ENCODE assay signal across 23 cellular contexts in the genomic region with DNA sequence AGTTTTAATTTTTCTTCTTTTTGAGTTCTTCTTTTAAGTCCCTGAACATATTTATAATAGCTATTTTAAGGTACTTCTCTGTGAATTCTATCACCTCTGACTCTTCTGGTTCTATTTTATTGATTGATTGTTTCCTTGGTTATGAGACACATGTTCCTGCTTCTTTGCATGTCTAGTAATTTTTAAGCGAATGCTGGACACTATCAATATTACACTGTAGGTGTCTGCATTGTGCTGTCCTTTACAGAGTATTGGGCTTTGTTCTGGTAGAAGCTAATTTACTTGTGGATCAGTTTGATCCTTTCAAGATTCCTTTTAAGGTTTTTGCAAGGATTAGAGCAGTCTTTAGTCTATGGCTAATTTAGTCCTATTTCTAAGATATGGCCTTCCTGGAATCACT.
DNase-seq lines count a peak whose midpoint lies in the region; TF ChIP-seq lines count a peak whose summit lies in the region.
"Had no signal": no experiment of that assay in that cellular context is flagged by ENCODE, and none has a peak within 500 bp of the region (broad histone marks: within the 10 kb centered on the region; RNA-seq: fewer than 3 reads in every experiment).

No MANE protein-coding gene starts in this region.

- H3K27ac Mint-ChIP-seq in endodermal cell (no peak overlapping the region), glutamatergic neuron (ENCODE audit: unreplicated experiment) (peak overlapping the region; percentile 83)
- H3K27ac Mint-ChIP-seq: CD14-positive monocyte; CD4-positive, alpha-beta memory T cell; CD4-positive, CD25-positive, alpha-beta regulatory T cell; CD8-positive, alpha-beta memory T cell had no signal

- H3K4me3 ChIP-seq in endodermal cell (ENCODE audit: low read length) (peak overlapping the region; percentile 13), mesendoderm (ENCODE audit: low read length) (no peak overlapping the region)
- H3K4me3 ChIP-seq: BLaER1, GM12878 had no signal

- H3K36me3 ChIP-seq in endodermal cell (ENCODE audit: control insufficient read depth, insufficient read depth, low read length) (peaks cover 30% of the 10 kb centered on the region), mesendoderm (ENCODE audit: control insufficient read depth, insufficient read depth, low read length) (no peaks in the 10 kb centered on the region)

- H3K79me2 ChIP-seq in mesendoderm (ENCODE audit: control insufficient read depth, insufficient read depth, low read length), result no peaks in the 10 kb centered on the region

- no peak overlapping the region for H3K18ac ChIP-seq in mesendoderm (ENCODE audit: low read length)

- peaks cover 56% of the 10 kb centered on the region for H3K9me3 ChIP-seq in endodermal cell (ENCODE audit: control insufficient read depth, low read length)
- H3K9me3 ChIP-seq: BE2C had no signal

- 100% methylated on average over 1 of the region's 1 CpG for WGBS in endodermal cell (ENCODE audit: insufficient coverage in 1 of 2, insufficient read length in 1 of 2), 2 experiments
- no CpG with 5 or more reads among the region's 1 CpG for WGBS in mesendoderm (ENCODE audit: extremely low coverage, insufficient coverage, low lambda C conversion rate)

- no peak overlapping the region for H2BK5ac ChIP-seq in mesendoderm (ENCODE audit: low read length)

- H3K79me1 ChIP-seq in mesendoderm (ENCODE audit: low read length), result no peaks in the 10 kb centered on the region

- H3K9me3 Mint-ChIP-seq in endodermal cell (peaks cover 58% of the 10 kb centered on the region), glutamatergic neuron (ENCODE audit: unreplicated experiment) (peaks cover 15% of the 10 kb centered on the region)

- H4K8ac ChIP-seq in mesendoderm (ENCODE audit: low read depth, low read length), result no peak overlapping the region

- no peak overlapping the region for H2BK120ac ChIP-seq in mesendoderm (ENCODE audit: low read depth, low read length)

- DNase-seq in endodermal cell, result no peak
- no peak for DNase-seq in glutamatergic neuron
- DNase-seq in cerebellar cortex (ENCODE audit: low spot score), result no peak
- no peak for DNase-seq in mesendoderm
- no peak for DNase-seq in kidney glomerular epithelial cell (lab: John Stamatoyannopoulos, UW)
- DNase-seq: 8988T; ACHN; BE2C; C1 segment of cervical spinal cord; CD4-positive, alpha-beta memory T cell; CD4-positive, CD25-positive, alpha-beta regulatory T cell; CD8-positive, alpha-beta memory T cell; COR-L47; DMS 273 treated with DMSO at 0.1 percent for 48 hours; DMS153; DMS53; DMS79; DND-41; EL; GDM1 had no signal

- no peaks in the 10 kb centered on the region for H3K27me3 Mint-ChIP-seq in endodermal cell (ENCODE audit: insufficient read depth)
- peaks cover 4% of the 10 kb centered on the region for H3K27me3 Mint-ChIP-seq in glutamatergic neuron (ENCODE audit: unreplicated experiment)
- H3K27me3 Mint-ChIP-seq: CD4-positive, alpha-beta memory T cell; CD4-positive, CD25-positive, alpha-beta regulatory T cell had no signal

- H3K27ac ChIP-seq in endodermal cell (ENCODE audit: low read depth, low read length), result no peak overlapping the region
- H3K27ac ChIP-seq in mesendoderm (ENCODE audit: low read depth, low read length), result no peak overlapping the region
- H3K27ac ChIP-seq: BLaER1 had no signal

- no peak overlapping the region for H3K56ac ChIP-seq in mesendoderm (ENCODE audit: low read length)

- H3K4me2 ChIP-seq in mesendoderm (ENCODE audit: low read length), result no peak overlapping the region
- H3K4me2 ChIP-seq: BLaER1 had no signal

- no peak overlapping the region for H3K4ac ChIP-seq in mesendoderm (ENCODE audit: low read depth, low read length)

- TF ChIP-seq CTCF in endodermal cell (conservative IDR thresholded peaks at IDR 0.05) (no peak), glutamatergic neuron (IDR thresholded peaks at IDR 0.05; ENCODE audit: partially characterized antibody, unreplicated experiment) (no peak)

- no peak overlapping the region for H3K4me3 Mint-ChIP-seq in endodermal cell
- H3K4me3 Mint-ChIP-seq in glutamatergic neuron (ENCODE audit: unreplicated experiment), result no peak overlapping the region
- H3K4me3 Mint-ChIP-seq: CD14-positive monocyte; CD4-positive, CD25-positive, alpha-beta regulatory T cell; CD8-positive, alpha-beta memory T cell had no signal

- H4K5ac ChIP-seq in mesendoderm (ENCODE audit: low read length), result no peak overlapping the region

- H3K27me3 ChIP-seq in endodermal cell (ENCODE audit: control insufficient read depth, insufficient read depth, low read length, poor library complexity, severe bottlenecking) (no peaks in the 10 kb centered on the region), mesendoderm (ENCODE audit: insufficient read depth, low read length, poor library complexity) (no peaks in the 10 kb centered on the region)
- H3K27me3 ChIP-seq: BE2C, BLaER1 had no signal

- no peak overlapping the region for H3K9ac ChIP-seq in endodermal cell (ENCODE audit: extremely low read depth, low read length, poor library complexity, severe bottlenecking)
- H3K9ac ChIP-seq in mesendoderm (ENCODE audit: low read length), result no peak overlapping the region
- H3K9ac ChIP-seq: BLaER1 had no signal

- no peak overlapping the region for H3K23ac ChIP-seq in mesendoderm (ENCODE audit: low read length)

- H2BK15ac ChIP-seq in mesendoderm (replicated peaks; ENCODE audit: low read depth), result no peak overlapping the region

- H3K36me3 Mint-ChIP-seq in endodermal cell (ENCODE audit: low read depth) (peaks cover 66% of the 10 kb centered on the region), glutamatergic neuron (ENCODE audit: unreplicated experiment) (peaks cover 41% of the 10 kb centered on the region)

- H3K4me1 ChIP-seq in endodermal cell (ENCODE audit: control insufficient read depth, insufficient read depth, low read length) (no peaks in the 10 kb centered on the region), mesendoderm (ENCODE audit: control insufficient read depth, low read depth, low read length) (no peaks in the 10 kb centered on the region)
- H3K4me1 ChIP-seq: BE2C, BLaER1 had no signal

- H3K4me1 Mint-ChIP-seq in endodermal cell (no peaks in the 10 kb centered on the region), glutamatergic neuron (ENCODE audit: low read depth, unreplicated experiment) (peaks cover 6% of the 10 kb centered on the region)
- H3K4me1 Mint-ChIP-seq: CD4-positive, alpha-beta memory T cell; CD8-positive, alpha-beta memory T cell had no signal

- H2AK5ac ChIP-seq in mesendoderm (ENCODE audit: low read length), result no peak overlapping the region
